ENCODE assay signal across 1 cellular context in genomic region chr9:81557957-81558791, GRCh38.
TF ChIP-seq lines count a peak whose summit lies in the region.

No MANE protein-coding gene starts in this region.

TF ChIP-seq in HepG2, 621 proteins besides CTCF, POLR2A, EP300 and RAD21 (continued from another document):
- TF ChIP-seq NFAT5 (CRISPR knock-in tag; IDR thresholded peaks at IDR 0.05) = no peak
- TF ChIP-seq ZNF460 (CRISPR knock-in tag; IDR thresholded peaks at IDR 0.05; ENCODE audit: borderline replicate concordance) = no peak
- no peak for TF ChIP-seq AKAP8 (CRISPR knock-in tag; IDR thresholded peaks at IDR 0.05)
- TF ChIP-seq ZNF607 (CRISPR knock-in tag; IDR thresholded peaks at IDR 0.05; ENCODE audit: borderline replicate concordance) = no peak
- no peak for TF ChIP-seq ATF3 (CRISPR knock-in tag; IDR thresholded peaks at IDR 0.05)
- no peak for TF ChIP-seq CENPBD1 (CRISPR knock-in tag; IDR thresholded peaks at IDR 0.05; ENCODE audit: borderline replicate concordance, low read depth)
- TF ChIP-seq IRX3 (CRISPR knock-in tag; IDR thresholded peaks at IDR 0.05; ENCODE audit: borderline replicate concordance, low read depth) = no peak
- no peak for TF ChIP-seq ZNF703 (CRISPR knock-in tag; IDR thresholded peaks at IDR 0.05; ENCODE audit: borderline replicate concordance)
- no peak for TF ChIP-seq ZNF260 (CRISPR knock-in tag; IDR thresholded peaks at IDR 0.05; ENCODE audit: borderline replicate concordance, low read depth)
- no peak for TF ChIP-seq ZNF839 (CRISPR knock-in tag; IDR thresholded peaks at IDR 0.05; ENCODE audit: borderline replicate concordance)
- no peak for TF ChIP-seq ADNP (CRISPR knock-in tag; IDR thresholded peaks at IDR 0.05)
- TF ChIP-seq ATF7-NPFF (CRISPR knock-in tag; IDR thresholded peaks at IDR 0.05; ENCODE audit: low read depth) = no peak
TF ChIP-seq in HepG2: peak in this region for 0.
